Comparison of ENCODE assay signal across 27 cellular contexts in genomic region chr1:53190210-53190611, GRCh38. TPM values are rescaled to one million over a fixed set of nuclear protein-coding genes. Genes with fewer than 3 reads are reported as not detected.
"Had no signal": no experiment of that assay in that cellular context is flagged by ENCODE, and none has a peak within 500 bp of the region (broad histone marks: within the 10 kb centered on the region; RNA-seq: fewer than 3 reads in every experiment).

No MANE protein-coding gene starts in this region.

- H3K36me3 Mint-ChIP-seq: activated naive CD4-positive, alpha-beta T cell treated with anti-CD3 and anti-CD28 coated beads, Interleukin-2, amount 10 ng/mL, durations not matched to agents 7 days and 5 days; mesothelial cell of epicardium; stimulated activated memory B cell treated with anti-CD40 and anti-IgM and Interleukin-4, amounts not matched to agents 10 μg/mL and 1 μg/mL and 100 μg/mL, for 72 hours had no signal

- H3K4me3 ChIP-seq: breast epithelium, esophagus squamous epithelium, lung, prostate gland, spleen, thoracic aorta, upper lobe of left lung had no signal

- H3K36me3 ChIP-seq: breast epithelium, esophagus squamous epithelium, prostate gland, spleen, thoracic aorta, upper lobe of left lung had no signal

- H3K27me3 ChIP-seq: breast epithelium, upper lobe of left lung had no signal

- DNase-seq: activated CD4-positive, alpha-beta T cell treated with anti-CD3 and anti-CD28 coated beads, Interleukin-2, amount 50 U/mL, for 1 hour; activated CD4-positive, CD25-positive, alpha-beta regulatory T cell treated with anti-CD3 and anti-CD28 coated beads, Interleukin-2, amount 50 U/mL, for 72 hours; activated CD8-positive, alpha-beta memory T cell treated with anti-CD3 and anti-CD28 coated beads, Interleukin-2, amount 50 U/mL, for 4 hours; activated naive CD4-positive, alpha-beta T cell treated with anti-CD3 and anti-CD28 coated beads, Interleukin-2, amount 10 ng/mL, durations not matched to agents 7 days and 5 days; activated naive CD8-positive, alpha-beta T cell treated with anti-CD3 and anti-CD28 coated beads, Interleukin-2, amount 50 U/mL, for 24 hours; activated T-cell treated with anti-CD3 and anti-CD28 coated beads, Interleukin-2, amount 50 U/mL, for 4 hours; anterior cingulate cortex; cerebellar nuclear complex; dermis blood vessel endothelial cell; effector memory CD4-positive, alpha-beta T cell; esophagus squamous epithelium; left cardiac atrium; nucleus accumbens; SK-N-SH; spleen; stimulated activated CD4-positive, alpha-beta T cell treated with anti-CD3 and anti-CD28 coated beads, Interleukin-4, amount 100 ng/mL, for 4 hours; T-helper 1 cell; T-helper 9 cell; upper lobe of left lung had no signal

- H3K27ac Mint-ChIP-seq: activated naive CD4-positive, alpha-beta T cell treated with anti-CD3 and anti-CD28 coated beads, Interleukin-2, amount 10 ng/mL, durations not matched to agents 7 days and 5 days; activated naive CD8-positive, alpha-beta T cell treated with anti-CD3 and anti-CD28 coated beads, Interleukin-2, amount 50 U/mL, for 24 hours; mesothelial cell of epicardium; nephron; stimulated activated memory B cell treated with anti-CD40 and anti-IgM and Interleukin-4, amounts not matched to agents 10 μg/mL and 1 μg/mL and 100 μg/mL, for 72 hours had no signal

- H3K4me1 ChIP-seq: breast epithelium, prostate gland had no signal

- H3K9me3 ChIP-seq: breast epithelium, esophagus squamous epithelium, prostate gland, SK-N-SH, thoracic aorta, upper lobe of left lung had no signal

- H3K4me3 Mint-ChIP-seq: activated naive CD4-positive, alpha-beta T cell treated with anti-CD3 and anti-CD28 coated beads, Interleukin-2, amount 10 ng/mL, durations not matched to agents 7 days and 5 days; activated naive CD8-positive, alpha-beta T cell treated with anti-CD3 and anti-CD28 coated beads, Interleukin-2, amount 50 U/mL, for 24 hours; activated T-cell treated with anti-CD3 and anti-CD28 coated beads, Interleukin-2, amount 50 U/mL, for 4 hours; mesothelial cell of epicardium; nephron; stimulated activated memory B cell treated with anti-CD40 and anti-IgM and Interleukin-4, amounts not matched to agents 10 μg/mL and 1 μg/mL and 100 μg/mL, for 72 hours had no signal

- H3K27ac ChIP-seq: breast epithelium, esophagus squamous epithelium, prostate gland, spleen, thoracic aorta, upper lobe of left lung had no signal

- H3K4me1 Mint-ChIP-seq: activated naive CD4-positive, alpha-beta T cell treated with anti-CD3 and anti-CD28 coated beads, Interleukin-2, amount 10 ng/mL, durations not matched to agents 7 days and 5 days; activated naive CD8-positive, alpha-beta T cell treated with anti-CD3 and anti-CD28 coated beads, Interleukin-2, amount 50 U/mL, for 24 hours; stimulated activated memory B cell treated with anti-CD40 and anti-IgM and Interleukin-4, amounts not matched to agents 10 μg/mL and 1 μg/mL and 100 μg/mL, for 72 hours had no signal

- ATAC-seq: activated naive CD8-positive, alpha-beta T cell treated with anti-CD3 and anti-CD28 coated beads, Interleukin-2, amount 50 U/mL, for 24 hours; activated T-cell treated with anti-CD3 and anti-CD28 coated beads, Interleukin-2, amount 50 U/mL, for 4 hours; left cardiac atrium; stimulated activated memory B cell treated with anti-CD40 and anti-IgM and Interleukin-4, amounts not matched to agents 10 μg/mL and 1 μg/mL and 100 μg/mL, for 72 hours had no signal

- H3K9me3 Mint-ChIP-seq: activated naive CD4-positive, alpha-beta T cell treated with anti-CD3 and anti-CD28 coated beads, Interleukin-2, amount 10 ng/mL, durations not matched to agents 7 days and 5 days; activated naive CD8-positive, alpha-beta T cell treated with anti-CD3 and anti-CD28 coated beads, Interleukin-2, amount 50 U/mL, for 24 hours; activated T-cell treated with anti-CD3 and anti-CD28 coated beads, Interleukin-2, amount 50 U/mL, for 4 hours; mesothelial cell of epicardium; nephron had no signal

- H3K9ac ChIP-seq: SK-N-SH had no signal

RNA-seq across cellular contexts. Expression of gene SLC1A7, which starts 47.8 kb away (rescaled TPM):
- total RNA-seq: activated T-cell treated with anti-CD3 and anti-CD28 coated beads, Interleukin-2, amount 50 U/mL, for 4 hours; dermis blood vessel endothelial cell; glomerular endothelial cell; mesothelial cell of epicardium had no signal
- polyA plus RNA-seq: SK-N-SH had no signal
